Comparison of ENCODE assay signal across 11 cellular contexts in genomic region chr1:59678809-59679228, GRCh38.
DNase-seq lines count a peak whose midpoint lies in the region; ATAC-seq and TF ChIP-seq lines count a peak whose summit lies in the region.
"Had no signal": no experiment of that assay in that cellular context is flagged by ENCODE, and none has a peak within 500 bp of the region (broad histone marks: within the 10 kb centered on the region; RNA-seq: fewer than 3 reads in every experiment).

No MANE protein-coding gene starts in this region.

- no peaks in the 10 kb centered on the region for H3K36me3 ChIP-seq in gastroesophageal sphincter
- H3K36me3 ChIP-seq: colonic mucosa had no signal

- no peak for ATAC-seq in gastroesophageal sphincter
- no peak for ATAC-seq in GM21381 (IDR thresholded peaks at IDR 0.05; ENCODE audit: unreplicated experiment)
- no peak for ATAC-seq in foreskin keratinocyte

- no peak for TF ChIP-seq EP300 in gastroesophageal sphincter (IDR thresholded peaks at IDR 0.05)

- WGBS in gastroesophageal sphincter (ENCODE audit: low coverage in 1 of 2), 2 donors: 63 to 79% methylated on average over 1 to 2 of the region's 2 CpGs

- TF ChIP-seq CTCF in gastroesophageal sphincter (IDR thresholded peaks at IDR 0.05) (no peak), foreskin keratinocyte (conservative IDR thresholded peaks at IDR 0.05) (no peak)

- H3K9me3 ChIP-seq in gastroesophageal sphincter: no peaks in the 10 kb centered on the region
- H3K9me3 ChIP-seq: colonic mucosa had no signal

- peak overlapping the region in 3 of 4 donors; percentile 19 to 44 (median 44) for H3K27ac ChIP-seq in gastroesophageal sphincter
- no peak overlapping the region for H3K27ac ChIP-seq in foreskin keratinocyte
- H3K27ac ChIP-seq: 22Rv1, colonic mucosa had no signal

- DNase-seq in DMS 273 (lab: John Stamatoyannopoulos, UW; ENCODE audit: unreplicated experiment): peak; percentile 43
- DNase-seq in DMS 273 treated with DMSO at 0.1 percent for 48 hours (lab: John Stamatoyannopoulos, UW): no peak
- DNase-seq in T1000 (lab: John Stamatoyannopoulos, UW): peak; percentile 61
- DNase-seq in stromal cell of bone marrow (ENCODE audit: low read depth): peak; percentile 84
- DNase-seq in foreskin keratinocyte: no peak
- DNase-seq in NCI-H1694 (lab: John Stamatoyannopoulos, UW): no peak
- DNase-seq: activated B cell treated with CpG ODN at 0.5 μM for 24 hours, colonic mucosa had no signal

- H3K27me3 ChIP-seq in gastroesophageal sphincter (no peaks in the 10 kb centered on the region), foreskin keratinocyte (no peaks in the 10 kb centered on the region)
- H3K27me3 ChIP-seq: colonic mucosa had no signal

- no peak for TF ChIP-seq POLR2A in gastroesophageal sphincter (IDR thresholded peaks at IDR 0.05)

- H3K4me3 ChIP-seq in gastroesophageal sphincter: no peak overlapping the region
- H3K4me3 ChIP-seq: colonic mucosa had no signal

- H3K4me1 ChIP-seq in gastroesophageal sphincter (peaks cover 12 to 73% (median 21%) of the 10 kb centered on the region in 3 donors), foreskin keratinocyte (peaks cover 19% of the 10 kb centered on the region)

Comparison
In these comparisons a context has a peak if more than half of its experiments do, and no peak if none do; other contexts are left out.
1. DNase-seq: peak in DMS 273 (single experiment), T1000 (single experiment) and stromal cell of bone marrow (single experiment); none in DMS 273 treated with DMSO at 0.1 percent for 48 hours (single experiment), foreskin keratinocyte (0 of 2) and NCI-H1694 (single experiment).